In genomic region chr11:126265801-126266200, GRCh38 we compare ENCODE assay signal across 8 cellular contexts. TPM values are rescaled to one million over a fixed set of nuclear protein-coding genes. Genes with fewer than 3 reads are reported as not detected.
A peak's percentile ranks its signal among the peaks of the same experiment; 100 is the strongest.
DNase-seq lines count a peak whose midpoint lies in the region; ATAC-seq, FAIRE-seq and TF ChIP-seq lines count a peak whose summit lies in the region.
"Had no signal": no experiment of that assay in that cellular context is flagged by ENCODE, and none has a peak within 500 bp of the region (broad histone marks: within the 10 kb centered on the region; RNA-seq: fewer than 3 reads in every experiment).

No MANE protein-coding gene starts in this region.

- no peaks in the 10 kb centered on the region for H3K27me3 Mint-ChIP-seq in activated naive CD4-positive, alpha-beta T cell treated with anti-CD3 and anti-CD28 coated beads for 36 hours (ENCODE audit: low read depth)

- H3K36me3 ChIP-seq in small intestine (ENCODE audit: control insufficient read depth in 2 of 2, insufficient read depth in 2 of 2, low read length in 2 of 2), result peaks cover 22 to 33% of the 10 kb centered on the region in 2 donors

- no peak for ATAC-seq in HG03460 (IDR thresholded peaks at IDR 0.05; ENCODE audit: unreplicated experiment)

- H3K36me3 Mint-ChIP-seq in activated naive CD4-positive, alpha-beta T cell treated with anti-CD3 and anti-CD28 coated beads for 36 hours (ENCODE audit: low read depth), result peaks cover 49% of the 10 kb centered on the region

- H3K9me3 Mint-ChIP-seq in activated naive CD4-positive, alpha-beta T cell treated with anti-CD3 and anti-CD28 coated beads for 36 hours, result no peaks in the 10 kb centered on the region

- H3K27ac Mint-ChIP-seq in activated naive CD4-positive, alpha-beta T cell treated with anti-CD3 and anti-CD28 coated beads for 36 hours, result peak overlapping the region; percentile 28

- H3K4me1 ChIP-seq in small intestine (ENCODE audit: control insufficient read depth in 2 of 2, insufficient read depth in 1 of 2, low read depth in 1 of 2, low read length in 1 of 2), result no peaks in the 10 kb centered on the region

- TF ChIP-seq CTCF in cardiac fibroblast (IDR thresholded peaks at IDR 0.05; ENCODE audit: low read depth, low read length), result no peak

- H3K27ac ChIP-seq in small intestine (ENCODE audit: low read depth in 1 of 2, low read length in 1 of 2), result no peak overlapping the region
- H3K27ac ChIP-seq: coronary artery had no signal

- no peak for FAIRE-seq in small intestine (lab: Jason Lieb, UNC)

- no peak for DNase-seq in activated naive CD4-positive, alpha-beta T cell treated with anti-CD3 and anti-CD28 coated beads for 36 hours
- DNase-seq in activated naive CD4-positive, alpha-beta T cell treated with Interleukin-2 at 50 U/mL for 16 hours, result no peak
- DNase-seq in cardiac fibroblast (ENCODE audit: low read depth in 2 of 2) (peak; percentile 27 to 36), small intestine (peak; percentile 44), cerebellar nuclear complex (lab: John Stamatoyannopoulos, UW) (no peak)
- DNase-seq: NK-92 treated with Interleukin-12 subunit alpha and Interleukin-12 subunit beta, amount 100 ng/mL, for 24 hours had no signal

- CTCF ChIA-PET in activated naive CD4-positive, alpha-beta T cell treated with anti-CD3 and anti-CD28 coated beads for 36 hours (lab: Charles Lee), result no interaction called here

- no peak overlapping the region for H3K4me3 ChIP-seq in cardiac fibroblast (replicated peaks in 1 of 2; ENCODE audit: low read depth in 2 of 2, low read length in 2 of 2)
- no peak overlapping the region for H3K4me3 ChIP-seq in small intestine (ENCODE audit: low read depth in 1 of 2, low read length in 2 of 2)
- H3K4me3 ChIP-seq: coronary artery had no signal

- 78 to 87% (median 81%) methylated on average over 8 of the region's 8 CpGs for WGBS in small intestine, 3 donors

- no peaks in the 10 kb centered on the region for H3K9me3 ChIP-seq in small intestine (ENCODE audit: control insufficient read depth, low read depth)

- H3K4me1 Mint-ChIP-seq in activated naive CD4-positive, alpha-beta T cell treated with anti-CD3 and anti-CD28 coated beads for 36 hours (ENCODE audit: low read depth), result peaks cover 28% of the 10 kb centered on the region

- H3K4me3 Mint-ChIP-seq in activated naive CD4-positive, alpha-beta T cell treated with anti-CD3 and anti-CD28 coated beads for 36 hours, result no peak overlapping the region

- H3K27me3 ChIP-seq in small intestine (ENCODE audit: control insufficient read depth in 2 of 2, insufficient read depth in 2 of 2, low read length in 2 of 2), result no peaks in the 10 kb centered on the region

- intact Hi-C loops in activated naive CD4-positive, alpha-beta T cell treated with anti-CD3 and anti-CD28 coated beads for 36 hours (cut with micrococcal nuclease), result loop anchor here (5.0 kb wide), 1 partner anchor 638 kb away; the partner anchor contains the start of gene CHEK1

RNA-seq across cellular contexts. Expression of gene SRPRA, which starts 2.9 kb away (rescaled TPM):
- 100 to 1,000 TPM; 137 to 142 TPM for total RNA-seq in activated naive CD4-positive, alpha-beta T cell treated with anti-CD3 and anti-CD28 coated beads for 36 hours
- polyA plus RNA-seq in small intestine, result 10 to 100 TPM; 20.0 to 48.8 (median 22.8) TPM

RNA-seq across cellular contexts. Expression of gene FOXRED1, which starts 3.2 kb away (rescaled TPM):
- 10 to 100 TPM; 41.2 to 48.6 TPM for total RNA-seq in activated naive CD4-positive, alpha-beta T cell treated with anti-CD3 and anti-CD28 coated beads for 36 hours
- 10 to 100 TPM; 13.8 to 34.2 (median 21.0) TPM for polyA plus RNA-seq in small intestine

RNA-seq across cellular contexts. Expression of gene TIRAP, which starts 17.1 kb away (rescaled TPM):
- 1 to 10 TPM; 2.7 to 3.5 TPM for total RNA-seq in activated naive CD4-positive, alpha-beta T cell treated with anti-CD3 and anti-CD28 coated beads for 36 hours
- 10 to 100 TPM in 1 of 3 donors, 1 to 10 TPM in 2; 6.2 to 12.1 (median 8.6) TPM for polyA plus RNA-seq in small intestine

RNA-seq across cellular contexts. Expression of gene DCPS, which starts 38.1 kb away (rescaled TPM):
- 10 to 100 TPM; 34.9 to 39.5 TPM for total RNA-seq in activated naive CD4-positive, alpha-beta T cell treated with anti-CD3 and anti-CD28 coated beads for 36 hours
- polyA plus RNA-seq in small intestine, result 10 to 100 TPM; 13.6 to 23.3 (median 19.2) TPM

RNA-seq across cellular contexts. Expression of gene FAM118B, which starts 54.2 kb away (rescaled TPM):
- total RNA-seq in activated naive CD4-positive, alpha-beta T cell treated with anti-CD3 and anti-CD28 coated beads for 36 hours, result 1 to 10 TPM; 5.6 to 6.3 TPM
- polyA plus RNA-seq in small intestine, result 10 to 100 TPM; 20.2 to 30.3 (median 26.2) TPM

Comparison
In these comparisons a context has a peak if more than half of its experiments do, and no peak if none do; other contexts are left out.
1. DNase-seq: peak in cardiac fibroblast (2 of 2) and small intestine (single experiment); none in activated naive CD4-positive, alpha-beta T cell treated with anti-CD3 and anti-CD28 coated beads for 36 hours (single experiment), activated naive CD4-positive, alpha-beta T cell treated with Interleukin-2 at 50 U/mL for 16 hours (single experiment) and cerebellar nuclear complex (0 of 2).